Comparison of ENCODE assay signal across 27 cellular contexts in the genomic region with DNA sequence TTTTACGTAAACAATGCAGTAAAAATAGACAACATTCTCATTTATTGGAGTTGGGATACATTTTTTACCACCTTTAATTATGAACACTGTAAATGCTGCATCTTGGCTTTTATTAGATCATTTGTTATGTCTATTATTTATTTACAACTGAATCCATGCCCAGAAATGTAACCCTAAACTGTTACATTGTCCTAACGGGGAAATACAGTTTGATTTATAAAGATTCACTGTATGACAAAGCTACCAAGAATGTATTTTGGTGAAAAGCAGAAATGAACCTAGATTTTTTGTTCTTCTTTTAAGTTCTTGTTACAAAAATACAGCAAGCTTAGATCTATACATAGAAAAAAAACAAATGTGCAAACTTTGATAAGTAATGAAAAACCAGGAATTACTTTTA. TPM values are rescaled to one million over a fixed set of nuclear protein-coding genes. Genes with fewer than 3 reads are reported as not detected.
A peak's percentile ranks its signal among the peaks of the same experiment; 100 is the strongest.
DNase-seq lines count a peak whose midpoint lies in the region; ATAC-seq and TF ChIP-seq lines count a peak whose summit lies in the region.
"Had no signal": no experiment of that assay in that cellular context is flagged by ENCODE, and none has a peak within 500 bp of the region (broad histone marks: within the 10 kb centered on the region; RNA-seq: fewer than 3 reads in every experiment).

No MANE protein-coding gene starts in this region.

- H3K4me3 Mint-ChIP-seq in HFFc6, result no peak overlapping the region
- H3K4me3 Mint-ChIP-seq: activated B cell treated with CpG ODN at 0.5 μM for 24 hours; activated naive CD8-positive, alpha-beta T cell treated with anti-CD3 and anti-CD28 coated beads for 36 hours; activated T-helper 17 cell treated with anti-CD3 and anti-CD28 coated beads, Interleukin-2, amount 50 U/mL, for 72 hours; H9 had no signal

- H3K4me1 Mint-ChIP-seq in HFFc6 (ENCODE audit: low read depth), result peaks cover 26% of the 10 kb centered on the region
- H3K4me1 Mint-ChIP-seq: activated B cell treated with CpG ODN at 0.5 μM for 24 hours; activated naive CD8-positive, alpha-beta T cell treated with anti-CD3 and anti-CD28 coated beads for 36 hours; activated T-helper 17 cell treated with anti-CD3 and anti-CD28 coated beads, Interleukin-2, amount 50 U/mL, for 72 hours had no signal

- POLR2A ChIA-PET in RWPE1 (lab: Yijun Ruan, JAX; ENCODE audit: low non-redundant PET), result no interaction called here

- H3K27me3 Mint-ChIP-seq in HFFc6 (ENCODE audit: insufficient read depth), result peaks cover 35% of the 10 kb centered on the region

- ATAC-seq in HG02642 (IDR thresholded peaks at IDR 0.05; ENCODE audit: poor library complexity, unreplicated experiment), result no peak
- ATAC-seq in HG02623 (IDR thresholded peaks at IDR 0.05; ENCODE audit: unreplicated experiment), result no peak
- ATAC-seq: activated T-helper 17 cell treated with anti-CD3 and anti-CD28 coated beads, Interleukin-2, amount 50 U/mL, for 72 hours; body of pancreas had no signal

- no peak overlapping the region for H3K27ac ChIP-seq in RWPE1
- H3K27ac ChIP-seq: BLaER1, body of pancreas had no signal

- in situ Hi-C loops in astrocyte of the spinal cord (cut with HindIII; ENCODE audit: low sequenced_read_pairs), result no loop called here

- peaks cover 7% of the 10 kb centered on the region for H3K36me3 Mint-ChIP-seq in HFFc6 (ENCODE audit: low read depth)
- H3K36me3 Mint-ChIP-seq: activated naive CD8-positive, alpha-beta T cell treated with anti-CD3 and anti-CD28 coated beads for 36 hours had no signal

- DNase-seq in A172 (ENCODE audit: low spot score) (peak; percentile 26), HFFc6 (peak; percentile 32), astrocyte of the spinal cord (ENCODE audit: low read depth, low spot score) (peak; percentile 57), fibroblast of the conjunctiva (ENCODE audit: low read depth) (peak; percentile 20), RWPE1 (ENCODE audit: low spot score) (no peak), UCSD-AML1 (lab: John Stamatoyannopoulos, UW; ENCODE audit: unreplicated experiment) (no peak)
- DNase-seq: 8988T; activated B cell treated with CpG ODN at 0.5 μM for 24 hours; activated CD4-positive, alpha-beta T cell treated with anti-CD3 and anti-CD28 coated beads, Interleukin-2, amount 50 U/mL, for 4 hours; activated naive CD8-positive, alpha-beta T cell treated with anti-CD3 and anti-CD28 coated beads for 36 hours; body of pancreas; COR-L47; DMS79 treated with DMSO at 0.1 percent for 48 hours; effector CD8-positive, alpha-beta T cell; H9; NCI-H1105 treated with DMSO at 0.1 percent for 48 hours; NCI-H2081; NCI-H345; NCI-H774; nucleus accumbens; Right ventricle myocardium superior; T1000 had no signal

- CTCF ChIA-PET in RWPE1 (lab: Yijun Ruan, JAX), result interaction anchor here (0.6 kb wide), 1 partner anchor 25 kb away, joined by 3 read pairs; no protein-coding TSS in a partner anchor

- H3K27ac Mint-ChIP-seq in HFFc6, result no peak overlapping the region
- H3K27ac Mint-ChIP-seq: activated B cell treated with CpG ODN at 0.5 μM for 24 hours; activated naive CD8-positive, alpha-beta T cell treated with anti-CD3 and anti-CD28 coated beads for 36 hours; activated T-helper 17 cell treated with anti-CD3 and anti-CD28 coated beads, Interleukin-2, amount 50 U/mL, for 72 hours; H9 had no signal

- H3K4me3 ChIP-seq in astrocyte of the spinal cord (ENCODE audit: low read depth, low read length), result no peak overlapping the region
- H3K4me3 ChIP-seq: BLaER1, body of pancreas had no signal

- H3K9me3 Mint-ChIP-seq in HFFc6, result peaks cover 7% of the 10 kb centered on the region

- TF ChIP-seq CTCF in HFFc6 (IDR thresholded peaks at IDR 0.05) (no peak), astrocyte of the spinal cord (IDR thresholded peaks at IDR 0.05; ENCODE audit: low read depth, low read length) (no peak), RWPE1 (conservative IDR thresholded peaks at IDR 0.05; ENCODE audit: low read depth) (no peak)

RNA-seq across cellular contexts. Expression of a gene that starts 1.1 kb away (rescaled TPM):
- total RNA-seq in A172 (2014; rRNA removed; shearing (Covaris generic)), result not detected in 2 replicates
- total RNA-seq in HFFc6 (2021; fragmentation: NEBNext Ultra II Directional; extraction: Animal tissue kit (Norgen Biotek cat#: 25700)), result not detected
- total RNA-seq: activated B cell treated with CpG ODN at 0.5 μM for 24 hours; activated naive CD8-positive, alpha-beta T cell treated with anti-CD3 and anti-CD28 coated beads for 36 hours; activated T-helper 17 cell treated with anti-CD3 and anti-CD28 coated beads, Interleukin-2, amount 50 U/mL, for 72 hours; body of pancreas; H9; OCI-LY7; Right ventricle myocardium superior had no signal

Comparison
In these comparisons a context has a peak if more than half of its experiments do, and no peak if none do; other contexts are left out.
1. DNase-seq: peak in A172 (single experiment), HFFc6 (single experiment), astrocyte of the spinal cord (single experiment) and fibroblast of the conjunctiva (single experiment); none in RWPE1 (single experiment) and UCSD-AML1 (single experiment).